ENCODE assay signal across 11 cellular contexts in the genomic region with DNA sequence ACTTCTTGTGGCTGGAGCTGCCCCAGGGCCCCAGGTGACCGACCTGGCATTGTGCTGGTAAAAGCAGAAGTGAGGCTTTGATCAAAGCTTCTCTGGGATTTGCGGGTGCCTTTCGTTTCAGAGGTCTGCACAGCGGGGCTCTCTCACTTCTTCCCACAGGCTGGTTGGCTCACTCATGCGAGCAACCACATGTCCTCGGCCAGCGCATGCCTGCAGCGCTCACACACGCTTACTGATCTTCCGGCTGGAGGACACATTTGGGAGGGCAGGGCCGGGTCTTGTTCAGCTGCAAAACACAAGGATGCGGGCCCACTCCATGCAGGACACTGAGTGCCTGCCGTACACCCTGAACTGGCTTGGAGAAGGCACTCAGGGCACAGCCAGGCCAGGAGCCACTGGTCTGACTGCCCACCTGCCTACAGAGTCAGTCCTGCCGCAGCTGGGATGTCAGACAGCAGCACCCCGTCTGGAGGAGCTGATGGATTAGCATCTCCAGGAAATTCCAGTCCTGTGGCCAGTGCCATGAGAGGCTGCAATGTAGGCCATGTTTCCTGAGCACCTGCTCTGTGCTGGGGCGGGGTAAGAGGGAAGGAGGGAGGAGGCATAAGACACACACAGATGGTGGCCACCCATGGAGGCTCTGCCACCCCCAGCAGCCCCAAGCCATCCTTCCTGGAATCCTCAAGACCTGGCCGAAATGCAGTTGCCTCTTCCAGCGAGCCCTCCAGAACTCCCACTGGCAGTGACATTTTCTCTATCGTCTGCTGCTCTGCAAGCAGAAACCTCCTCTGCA.
DNase-seq lines count a peak whose midpoint lies in the region; ATAC-seq, FAIRE-seq and TF ChIP-seq lines count a peak whose summit lies in the region.
"Had no signal": no experiment of that assay in that cellular context is flagged by ENCODE, and none has a peak within 500 bp of the region (broad histone marks: within the 10 kb centered on the region; RNA-seq: fewer than 3 reads in every experiment).

No MANE protein-coding gene starts in this region.

- CTCF ChIA-PET in A673 (lab: Charles Lee): no interaction called here

- DNase-seq in kidney (peak; percentile 59), HT-29 (ENCODE audit: low spot score) (no peak), NCI-H524 treated with DMSO at 0.1 percent for 48 hours (lab: John Stamatoyannopoulos, UW) (no peak), A673 (ENCODE audit: low spot score) (no peak), NCI-H1092 treated with DMSO at 0.1 percent for 48 hours (lab: John Stamatoyannopoulos, UW) (no peak)
- DNase-seq: activated T-cell treated with anti-CD3 and anti-CD28 coated beads, Interleukin-2, amount 50 U/mL, for 24 hours; central memory CD4-positive, alpha-beta T cell; left colon had no signal

- intact Hi-C loops in kidney (cut with DNase I): no loop called here
- intact Hi-C loops in A673 (cut with micrococcal nuclease; ENCODE audit: unreplicated experiment): no loop called here

- H3K4me1 ChIP-seq in kidney (ENCODE audit: control insufficient read depth in 1 of 2, insufficient read depth in 1 of 2, low read depth in 1 of 2, low read length in 2 of 2) (no peaks in the 10 kb centered on the region), A673 (ENCODE audit: insufficient read depth, low read length, poor library complexity, severe bottlenecking) (no peaks in the 10 kb centered on the region)

- POLR2A ChIA-PET in A673 (lab: Charles Lee; ENCODE audit: low non-redundant PET): no interaction called here

- no peaks in the 10 kb centered on the region for H3K36me3 ChIP-seq in kidney (ENCODE audit: control insufficient read depth in 1 of 2, insufficient read depth in 2 of 2, low read length in 2 of 2)
- no peaks in the 10 kb centered on the region for H3K36me3 ChIP-seq in A673 (ENCODE audit: insufficient read depth, low read length, poor library complexity, severe bottlenecking)

- no peak for FAIRE-seq in kidney (lab: Jason Lieb, UNC)

- H3K27me3 ChIP-seq in A673 (replicated peaks; ENCODE audit: insufficient read depth, low read depth, low read length, poor library complexity): no peaks in the 10 kb centered on the region

- H3K27ac ChIP-seq in kidney (ENCODE audit: low read depth in 2 of 2, low read length in 2 of 2) (no peak overlapping the region), A673 (ENCODE audit: low read depth, low read length, poor library complexity, severe bottlenecking) (no peak overlapping the region)

- no TSS peak for BruUV-seq in A673 (replicated peaks; lab: Mats Ljungman, UMichigan)

- ATAC-seq in GM18498 (IDR thresholded peaks at IDR 0.05; ENCODE audit: unreplicated experiment) (peak; percentile 89), GM21423 (IDR thresholded peaks at IDR 0.05; ENCODE audit: unreplicated experiment) (peak; percentile 77), HG03457 (IDR thresholded peaks at IDR 0.05; ENCODE audit: unreplicated experiment) (peak; percentile 64)
- ATAC-seq: left colon had no signal

- H3K4me3 ChIP-seq in kidney (ENCODE audit: low read length in 2 of 2): no peak overlapping the region
- no peak overlapping the region for H3K4me3 ChIP-seq in A673 (ENCODE audit: low read depth, low read length, poor library complexity, severe bottlenecking)

- no peaks in the 10 kb centered on the region for H3K9me3 ChIP-seq in kidney (ENCODE audit: control insufficient read depth in 1 of 2, low read length in 2 of 2)
- no peaks in the 10 kb centered on the region for H3K9me3 ChIP-seq in A673 (ENCODE audit: low read depth, low read length, poor library complexity, severe bottlenecking)

- no peak overlapping the region for H3K9ac ChIP-seq in kidney (ENCODE audit: low read length in 2 of 2)

- no peak for TF ChIP-seq CTCF in kidney (IDR thresholded peaks at IDR 0.05; ENCODE audit: borderline replicate concordance, extremely low read depth, insufficient read depth)
- TF ChIP-seq CTCF in A673 (conservative IDR thresholded peaks at IDR 0.05; ENCODE audit: low read depth, low read length): no peak
